9 cellular contexts compared by ENCODE assay signal in the genomic region with DNA sequence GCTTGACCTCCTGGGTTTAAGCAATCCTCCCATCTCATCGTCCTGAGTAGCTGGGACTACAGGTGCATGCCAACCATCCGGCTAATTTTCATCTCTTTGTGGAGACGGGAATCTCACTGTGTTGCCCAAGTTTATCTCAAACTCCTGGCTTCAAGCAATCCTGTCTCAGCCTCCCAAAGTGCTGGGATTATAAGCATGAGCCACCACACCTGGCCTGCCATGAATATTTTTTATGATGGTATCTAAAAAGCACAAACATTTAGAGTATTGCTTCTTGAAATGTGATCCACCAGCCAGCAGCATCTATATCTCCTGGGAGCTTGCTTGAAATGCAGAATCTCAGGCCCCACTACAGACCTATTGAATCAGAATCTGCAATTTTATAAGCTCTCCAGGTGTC.
"Had no signal": no experiment of that assay in that cellular context is flagged by ENCODE, and none has a peak within 500 bp of the region (broad histone marks: within the 10 kb centered on the region; RNA-seq: fewer than 3 reads in every experiment).

No MANE protein-coding gene starts in this region.

- H3K9me3 ChIP-seq: HAP-1 had no signal

- H3K36me3 ChIP-seq: HAP-1 had no signal

- H2AFZ ChIP-seq: GM23248, GM23338 had no signal

- H3K4me3 ChIP-seq: GM23248, GM23338, HAP-1 had no signal

- DNase-seq: GM23248, GOT3, H7, H9, HCEC 1CT, HFFc6 had no signal

- ATAC-seq: GM23338, HCT116 had no signal

- H3K9ac ChIP-seq: GM23248 had no signal

- H3K27ac ChIP-seq: GM23248 had no signal

- H3K4me2 ChIP-seq: GM23338 had no signal
